30 cellular contexts compared by ENCODE assay signal in the genomic region with DNA sequence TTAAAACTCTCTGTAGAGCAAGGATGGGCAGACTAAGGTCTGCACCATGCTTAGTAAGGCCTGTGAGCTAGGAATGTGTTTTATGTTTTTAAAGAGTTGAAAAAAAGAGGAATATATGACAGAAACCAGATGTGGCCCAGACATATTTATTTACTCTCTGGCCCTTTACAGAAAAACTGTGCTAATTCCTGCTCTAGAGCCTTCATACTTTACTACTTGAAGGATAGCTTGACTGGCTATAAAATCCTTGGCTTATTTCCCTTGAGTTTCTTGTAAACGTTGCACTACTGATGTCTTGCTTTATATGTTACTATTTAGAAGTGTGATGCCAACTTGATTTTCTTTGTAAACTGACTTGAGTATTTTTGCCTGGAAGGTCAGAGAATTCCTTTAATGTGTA. TPM values are rescaled to one million over a fixed set of nuclear protein-coding genes. Genes with fewer than 3 reads are reported as not detected.
DNase-seq lines count a peak whose midpoint lies in the region; ATAC-seq, FAIRE-seq and TF ChIP-seq lines count a peak whose summit lies in the region.
"Had no signal": no experiment of that assay in that cellular context is flagged by ENCODE, and none has a peak within 500 bp of the region (broad histone marks: within the 10 kb centered on the region; RNA-seq: fewer than 3 reads in every experiment).

No MANE protein-coding gene starts in this region.

- DNase-seq in amniotic epithelial cell (ENCODE audit: low read depth) (peak; percentile 24), keratinocyte (ENCODE audit: low read depth, low spot score) (no peak), uterus (no peak)
- no peak for DNase-seq in T-helper 2 cell treated with Interferon-gamma antibody and Interleukin-4, amounts not matched to agents 5 μg/mL and 100 μg/mL, for 36 hours (ENCODE audit: low spot score)
- no peak for DNase-seq in activated T-cell treated with anti-CD3 and anti-CD28 coated beads, Interleukin-2, amount 50 U/mL, for 72 hours
- DNase-seq: activated CD8-positive, alpha-beta T cell treated with anti-CD3 and anti-CD28 coated beads, Interleukin-2, amount 10 ng/mL, durations not matched to agents 7 days and 5 days; activated effector memory CD4-positive, alpha-beta T cell treated with Interleukin-2 at 50 U/mL for 16 hours; activated naive CD8-positive, alpha-beta T cell treated with anti-CD3 and anti-CD28 coated beads, Interleukin-2, amount 10 ng/mL, durations not matched to agents 7 days and 5 days; AML-193; CD8-positive, alpha-beta memory T cell; DMS153; HCEC 1CT; MM.1S; NCI-H2081 treated with DMSO at 0.1 percent for 48 hours; NCI-H345; NCI-H748 treated with DMSO at 0.1 percent for 48 hours; RPMI8226; stimulated activated CD4-positive, alpha-beta T cell treated with anti-CD3 and anti-CD28 coated beads, Interleukin-4, amount 100 ng/mL, for 4 hours; substantia nigra had no signal

- H3K27me3 ChIP-seq in keratinocyte (ENCODE audit: control insufficient read depth, extremely low read depth, insufficient read depth, low read length) = no peaks in the 10 kb centered on the region
- no peaks in the 10 kb centered on the region for H3K27me3 ChIP-seq in uterus
- H3K27me3 ChIP-seq: SJSA1 had no signal

- H3K27me3 Mint-ChIP-seq in T-helper 2 cell treated with Interferon-gamma antibody and Interleukin-4, amounts not matched to agents 5 μg/mL and 100 μg/mL, for 36 hours (ENCODE audit: low read depth) = no peaks in the 10 kb centered on the region
- no peaks in the 10 kb centered on the region for H3K27me3 Mint-ChIP-seq in activated T-cell treated with anti-CD3 and anti-CD28 coated beads, Interleukin-2, amount 50 U/mL, for 72 hours (ENCODE audit: low read depth)
- H3K27me3 Mint-ChIP-seq: activated naive CD8-positive, alpha-beta T cell treated with anti-CD3 and anti-CD28 coated beads, Interleukin-2, amount 10 ng/mL, durations not matched to agents 7 days and 5 days; CD8-positive, alpha-beta memory T cell; central memory CD8-positive, alpha-beta T cell; stimulated activated memory B cell treated with anti-CD40 and anti-IgM and Interleukin-4, amounts not matched to agents 10 μg/mL and 1 μg/mL and 100 μg/mL, for 72 hours had no signal

- dilution Hi-C loops in keratinocyte (cut with MboI; ENCODE audit: extremely low pct_ligation_motif_present, low sequenced_read_pairs) = no loop called here

- no peaks in the 10 kb centered on the region for H3K79me2 ChIP-seq in keratinocyte (ENCODE audit: control insufficient read depth, insufficient read depth, low read length)
- H3K79me2 ChIP-seq: parathyroid adenoma had no signal

- no peak for ATAC-seq in HG03354 (IDR thresholded peaks at IDR 0.05; ENCODE audit: poor library complexity, severe bottlenecking, unreplicated experiment)
- no peak for ATAC-seq in activated T-cell treated with anti-CD3 and anti-CD28 coated beads, Interleukin-2, amount 50 U/mL, for 72 hours (replicated peaks in 1 of 2)
- ATAC-seq: activated CD8-positive, alpha-beta T cell treated with anti-CD3 and anti-CD28 coated beads, Interleukin-2, amount 10 ng/mL, durations not matched to agents 7 days and 5 days; K562; sciatic nerve; stimulated activated memory B cell treated with anti-CD40 and anti-IgM and Interleukin-4, amounts not matched to agents 10 μg/mL and 1 μg/mL and 100 μg/mL, for 72 hours had no signal

- no peak overlapping the region for H3K9ac ChIP-seq in keratinocyte (ENCODE audit: control insufficient read depth, extremely low read depth, insufficient read depth, low read length)
- H3K9ac ChIP-seq: parathyroid adenoma had no signal

- CTCF ChIA-PET in HEK293 (lab: Yijun Ruan, JAX) = interaction anchor here (0.6 to 1.6 kb wide), 2 partner anchors 395 to 479 kb away, joined by 3 read pairs; no protein-coding TSS in a partner anchor

- no peak overlapping the region for H2AFZ ChIP-seq in keratinocyte (ENCODE audit: control insufficient read depth, low read length)
- H2AFZ ChIP-seq: parathyroid adenoma had no signal

- H3K4me3 ChIP-seq in HEK293 (ENCODE audit: low read depth, low read length) (no peak overlapping the region), keratinocyte (ENCODE audit: control insufficient read depth in 2 of 3, extremely low read depth in 1 of 3, insufficient read depth in 2 of 3, low read depth in 1 of 3, low read length in 3 of 3) (no peak overlapping the region), uterus (no peak overlapping the region)
- H3K4me3 ChIP-seq: K562, lung, SJSA1 had no signal

- H3K4me3 Mint-ChIP-seq in T-helper 2 cell treated with Interferon-gamma antibody and Interleukin-4, amounts not matched to agents 5 μg/mL and 100 μg/mL, for 36 hours = no peak overlapping the region
- no peak overlapping the region for H3K4me3 Mint-ChIP-seq in activated T-cell treated with anti-CD3 and anti-CD28 coated beads, Interleukin-2, amount 50 U/mL, for 72 hours
- H3K4me3 Mint-ChIP-seq: activated CD8-positive, alpha-beta T cell treated with anti-CD3 and anti-CD28 coated beads, Interleukin-2, amount 10 ng/mL, durations not matched to agents 7 days and 5 days; activated naive CD8-positive, alpha-beta T cell treated with anti-CD3 and anti-CD28 coated beads, Interleukin-2, amount 10 ng/mL, durations not matched to agents 7 days and 5 days; CD8-positive, alpha-beta memory T cell; central memory CD8-positive, alpha-beta T cell; stimulated activated memory B cell treated with anti-CD40 and anti-IgM and Interleukin-4, amounts not matched to agents 10 μg/mL and 1 μg/mL and 100 μg/mL, for 72 hours; T-helper 1 cell treated with Interleukin-12 subunit alpha and Interleukin-12 subunit beta and Interleukin-4 antibody, amounts not matched to agents 30 μg/mL and 1 μg/mL, for 36 hours had no signal

- TF ChIP-seq CTCF in HEK293 (tag by site-specific recombination; IDR thresholded peaks at IDR 0.05) = no peak
- no peak for TF ChIP-seq CTCF in keratinocyte (optimal IDR thresholded peaks at IDR 0.05 in 1 of 3, IDR thresholded peaks at IDR 0.05 in 1 of 3, conservative IDR thresholded peaks at IDR 0.05 in 1 of 3; ENCODE audit: extremely low read depth in 1 of 3, insufficient read depth in 2 of 3, low read length in 3 of 3)
- TF ChIP-seq CTCF in uterus (IDR thresholded peaks at IDR 0.05) = no peak

- no peak overlapping the region for H3K27ac ChIP-seq in HEK293 (ENCODE audit: extremely low read depth, low read depth, low read length)
- H3K27ac ChIP-seq in keratinocyte (ENCODE audit: control insufficient read depth, insufficient read depth, low read length) = no peak overlapping the region
- H3K27ac ChIP-seq in uterus = peak overlapping the region; percentile 8 to 36
- H3K27ac ChIP-seq: parathyroid adenoma, SJSA1 had no signal

- H3K4me1 Mint-ChIP-seq in T-helper 2 cell treated with Interferon-gamma antibody and Interleukin-4, amounts not matched to agents 5 μg/mL and 100 μg/mL, for 36 hours (ENCODE audit: low read depth) = peaks cover 18% of the 10 kb centered on the region
- peaks cover 14% of the 10 kb centered on the region for H3K4me1 Mint-ChIP-seq in activated T-cell treated with anti-CD3 and anti-CD28 coated beads, Interleukin-2, amount 50 U/mL, for 72 hours (ENCODE audit: low read depth)
- H3K4me1 Mint-ChIP-seq: CD8-positive, alpha-beta memory T cell; central memory CD8-positive, alpha-beta T cell had no signal

- POLR2A ChIA-PET in HEK293 (lab: Yijun Ruan, JAX) = no interaction called here

- H3K4me1 ChIP-seq in HEK293 (ENCODE audit: control insufficient read depth, insufficient read depth, low read length) (no peaks in the 10 kb centered on the region), keratinocyte (ENCODE audit: control insufficient read depth, extremely low read depth, insufficient read depth, low read length) (no peaks in the 10 kb centered on the region), uterus (no peaks in the 10 kb centered on the region)
- H3K4me1 ChIP-seq: parathyroid adenoma had no signal

- H3K9me3 ChIP-seq in HEK293 (ENCODE audit: control insufficient read depth, insufficient read depth, low read depth, low read length) (no peaks in the 10 kb centered on the region), keratinocyte (ENCODE audit: control insufficient read depth, low read depth, low read length) (no peaks in the 10 kb centered on the region), uterus (no peaks in the 10 kb centered on the region)
- H3K9me3 ChIP-seq: SJSA1 had no signal

- no peak for TF ChIP-seq POLR2A in uterus (IDR thresholded peaks at IDR 0.05)

- intact Hi-C loops in uterus (cut with DNase I; ENCODE audit: low total_unique reads) = no loop called here

- H3K9me3 Mint-ChIP-seq in T-helper 2 cell treated with Interferon-gamma antibody and Interleukin-4, amounts not matched to agents 5 μg/mL and 100 μg/mL, for 36 hours = no peaks in the 10 kb centered on the region
- H3K9me3 Mint-ChIP-seq in activated T-cell treated with anti-CD3 and anti-CD28 coated beads, Interleukin-2, amount 50 U/mL, for 72 hours = no peaks in the 10 kb centered on the region
- H3K9me3 Mint-ChIP-seq: activated naive CD8-positive, alpha-beta T cell treated with anti-CD3 and anti-CD28 coated beads, Interleukin-2, amount 10 ng/mL, durations not matched to agents 7 days and 5 days; CD8-positive, alpha-beta memory T cell; central memory CD8-positive, alpha-beta T cell; stimulated activated memory B cell treated with anti-CD40 and anti-IgM and Interleukin-4, amounts not matched to agents 10 μg/mL and 1 μg/mL and 100 μg/mL, for 72 hours; T-helper 1 cell treated with Interleukin-12 subunit alpha and Interleukin-12 subunit beta and Interleukin-4 antibody, amounts not matched to agents 30 μg/mL and 1 μg/mL, for 36 hours had no signal

- H3K36me3 ChIP-seq in HEK293 (ENCODE audit: control insufficient read depth in 2 of 2, insufficient read depth in 1 of 2, low read length in 2 of 2) (peaks cover 0 to 3% of the 10 kb centered on the region in 2 experiments; a peak in 1 of 3 replicates), keratinocyte (ENCODE audit: control insufficient read depth in 2 of 2, extremely low read depth in 1 of 2, insufficient read depth in 2 of 2, low read length in 2 of 2) (no peaks in the 10 kb centered on the region), uterus (no peaks in the 10 kb centered on the region)
- H3K36me3 ChIP-seq: SJSA1 had no signal

- FAIRE-seq in keratinocyte (lab: Jason Lieb, UNC) = peak; percentile 32
- FAIRE-seq: HTR-8/SVneo, K562 had no signal

- no peaks in the 10 kb centered on the region for H3K9me1 ChIP-seq in keratinocyte (ENCODE audit: control insufficient read depth, extremely low read depth, insufficient read depth, low read length)

- no peak overlapping the region for H3K27ac Mint-ChIP-seq in T-helper 2 cell treated with Interferon-gamma antibody and Interleukin-4, amounts not matched to agents 5 μg/mL and 100 μg/mL, for 36 hours
- no peak overlapping the region for H3K27ac Mint-ChIP-seq in activated T-cell treated with anti-CD3 and anti-CD28 coated beads, Interleukin-2, amount 50 U/mL, for 72 hours
- H3K27ac Mint-ChIP-seq: activated CD8-positive, alpha-beta T cell treated with anti-CD3 and anti-CD28 coated beads, Interleukin-2, amount 10 ng/mL, durations not matched to agents 7 days and 5 days; activated naive CD8-positive, alpha-beta T cell treated with anti-CD3 and anti-CD28 coated beads, Interleukin-2, amount 10 ng/mL, durations not matched to agents 7 days and 5 days; stimulated activated memory B cell treated with anti-CD40 and anti-IgM and Interleukin-4, amounts not matched to agents 10 μg/mL and 1 μg/mL and 100 μg/mL, for 72 hours; T-helper 1 cell treated with Interleukin-12 subunit alpha and Interleukin-12 subunit beta and Interleukin-4 antibody, amounts not matched to agents 30 μg/mL and 1 μg/mL, for 36 hours had no signal

- H3K36me3 Mint-ChIP-seq in T-helper 2 cell treated with Interferon-gamma antibody and Interleukin-4, amounts not matched to agents 5 μg/mL and 100 μg/mL, for 36 hours (ENCODE audit: low read depth) = peaks cover 30% of the 10 kb centered on the region
- peaks cover 0 to 2% of the 10 kb centered on the region in 2 donors for H3K36me3 Mint-ChIP-seq in activated T-cell treated with anti-CD3 and anti-CD28 coated beads, Interleukin-2, amount 50 U/mL, for 72 hours (ENCODE audit: insufficient read depth in 2 of 2)

- H4K20me1 ChIP-seq in keratinocyte (ENCODE audit: control insufficient read depth, extremely low read depth, insufficient read depth, low read length) = no peaks in the 10 kb centered on the region

- H3K4me2 ChIP-seq in keratinocyte (ENCODE audit: control insufficient read depth, extremely low read depth, insufficient read depth, low read depth, low read length) = no peak overlapping the region

RNA-seq across cellular contexts. Expression of gene CTBS, which starts 33.5 kb away (rescaled TPM):
- polyA plus RNA-seq in keratinocyte = 11.7 to 16.7 TPM (median 13.7 TPM) in 3 replicates
- 16.5 TPM for polyA plus RNA-seq in keratinocyte (2011; ENCODE audit: low read depth)
- 10.2 and 18.4 TPM in 2 replicates for polyA plus RNA-seq in keratinocyte (2011; cell fraction: cytosol; rRNA removed)
- 10.2 and 12.7 TPM in 2 replicates for polyA plus RNA-seq in keratinocyte (2011; cell fraction: nucleus; rRNA removed)
- 9.2 and 11.3 TPM in 2 replicates for polyA plus RNA-seq in keratinocyte (2012; ENCODE audit: low replicate concordance)
- 1.7 to 11.8 TPM (median 7.5 TPM) in 3 replicates for polyA minus RNA-seq in keratinocyte
- polyA minus RNA-seq in keratinocyte (2011; cell fraction: cytosol; rRNA and poly(A)+ RNA removed) = 13.6 TPM
- polyA minus RNA-seq in keratinocyte (2011; cell fraction: nucleus; rRNA and poly(A)+ RNA removed) = 5.4 and 8.7 TPM in 2 replicates
- 10 to 100 TPM in 3 of 4 donors, 1 to 10 TPM in 1; 3.1 to 40.0 (median 17.4) TPM for total RNA-seq in uterus
- 10 to 100 TPM; 27.2 to 31.3 TPM for total RNA-seq in activated T-cell treated with anti-CD3 and anti-CD28 coated beads, Interleukin-2, amount 50 U/mL, for 72 hours

RNA-seq across cellular contexts. Expression of gene GNG5, which starts 34.4 kb away (rescaled TPM):
- polyA plus RNA-seq in keratinocyte = 126 to 167 TPM (median 132 TPM) in 3 replicates
- 77.3 TPM for polyA plus RNA-seq in keratinocyte (2011; ENCODE audit: low read depth)
- 125 and 174 TPM in 2 replicates for polyA plus RNA-seq in keratinocyte (2011; cell fraction: cytosol; rRNA removed)
- 46.1 and 51.3 TPM in 2 replicates for polyA plus RNA-seq in keratinocyte (2011; cell fraction: nucleus; rRNA removed)
- 189 and 225 TPM in 2 replicates for polyA plus RNA-seq in keratinocyte (2012; ENCODE audit: low replicate concordance)
- polyA minus RNA-seq in keratinocyte = 32.4 to 39.2 TPM (median 34.1 TPM) in 3 replicates
- polyA minus RNA-seq in keratinocyte (2011; cell fraction: cytosol; rRNA and poly(A)+ RNA removed) = 92.7 TPM
- polyA minus RNA-seq in keratinocyte (2011; cell fraction: nucleus; rRNA and poly(A)+ RNA removed) = 17.8 TPM in 2 replicates
- total RNA-seq in uterus = 10 to 100 TPM in 3 of 4 donors, 1 to 10 TPM in 1; 6.7 to 62.3 (median 29.1) TPM
- 100 to 1,000 TPM in 1 of 2 donors, 10 to 100 TPM in 1; 88.5 to 101 TPM for total RNA-seq in activated T-cell treated with anti-CD3 and anti-CD28 coated beads, Interleukin-2, amount 50 U/mL, for 72 hours

RNA-seq across cellular contexts. Expression of gene SPATA1, which starts 34.6 kb away (rescaled TPM):
- 0.21 to 0.45 TPM (median 0.25 TPM) in 3 replicates for polyA plus RNA-seq in keratinocyte
- not detected for polyA plus RNA-seq in keratinocyte (2011; ENCODE audit: low read depth)
- polyA plus RNA-seq in keratinocyte (2011; cell fraction: cytosol; rRNA removed) = 0.12 TPM in 1 of 2 replicates, not detected in the other
- 0.74 and 0.80 TPM in 2 replicates for polyA plus RNA-seq in keratinocyte (2011; cell fraction: nucleus; rRNA removed)
- polyA plus RNA-seq in keratinocyte (2012; ENCODE audit: low replicate concordance) = 0.49 and 1.0 TPM in 2 replicates
- not detected in 3 replicates for polyA minus RNA-seq in keratinocyte
- polyA minus RNA-seq in keratinocyte (2011; cell fraction: cytosol; rRNA and poly(A)+ RNA removed) = not detected
- not detected in 2 replicates for polyA minus RNA-seq in keratinocyte (2011; cell fraction: nucleus; rRNA and poly(A)+ RNA removed)
- total RNA-seq in uterus = 1 to 10 TPM in 1 of 4 donors, under 1 TPM in 2, not detected in 1; 0.26 to 3.5 (median 0.91) TPM
- total RNA-seq in activated T-cell treated with anti-CD3 and anti-CD28 coated beads, Interleukin-2, amount 50 U/mL, for 72 hours = 1 to 10 TPM; 2.3 to 2.9 TPM
- polyA plus RNA-seq: CD8-positive, alpha-beta memory T cell had no signal

Comparison
In these comparisons a context has a peak if more than half of its experiments do, and no peak if none do; other contexts are left out.
1. H3K27ac ChIP-seq: peak in uterus (2 of 2); none in HEK293 (single experiment) and keratinocyte (single experiment).